ENCODE assay signal across 1 cellular context in genomic region chr19:12938536-12939291, GRCh38.
A peak's percentile ranks its signal among the peaks of the same experiment; 100 is the strongest.
TF ChIP-seq lines count a peak whose summit lies in the region.

Gene CALR (plus strand): TSS chr19:12938609. CDS start chr19:12938680, 71 bp downstream.

TF ChIP-seq in HepG2, 621 proteins besides CTCF, POLR2A, EP300 and RAD21 (continued from another document and continues in another):
- TF ChIP-seq ZBED4 (CRISPR knock-in tag; IDR thresholded peaks at IDR 0.05; ENCODE audit: borderline replicate concordance) (no peak), E2F5 (CRISPR knock-in tag; conservative IDR thresholded peaks at IDR 0.05) (peak; percentile 71), TFE3 (CRISPR knock-in tag; IDR thresholded peaks at IDR 0.05) (0 out of 2 replicates have a peak, but pooled peaks have one; percentile 31), ZNF678 (CRISPR knock-in tag; IDR thresholded peaks at IDR 0.05) (peak; percentile 63; the same call in 1 of the 2 replicates), HIVEP1 (CRISPR knock-in tag; IDR thresholded peaks at IDR 0.05) (peak; percentile 76), ZNF235 (CRISPR knock-in tag; IDR thresholded peaks at IDR 0.05; ENCODE audit: borderline replicate concordance) (peak; percentile 63; the same call in 1 of the 2 replicates), ZBTB10 (CRISPR knock-in tag; IDR thresholded peaks at IDR 0.05; ENCODE audit: borderline replicate concordance) (0 out of 2 replicates have a peak, but pooled peaks have one; percentile 14), ZNF574 (CRISPR knock-in tag; IDR thresholded peaks at IDR 0.05) (peak; percentile 51; the same call in 1 of the 2 replicates), FOXP4 (CRISPR knock-in tag; IDR thresholded peaks at IDR 0.05) (peak; percentile 32; the same call in 1 of the 2 replicates), PAX8 (CRISPR knock-in tag; IDR thresholded peaks at IDR 0.05; ENCODE audit: borderline replicate concordance) (0 out of 2 replicates have a peak, but pooled peaks have one; percentile 66), HES4 (CRISPR knock-in tag; IDR thresholded peaks at IDR 0.05; ENCODE audit: borderline replicate concordance) (0 out of 2 replicates have a peak, but pooled peaks have one; percentile 37), ZNF121 (CRISPR knock-in tag; IDR thresholded peaks at IDR 0.05) (peak; percentile 41; the same call in 1 of the 2 replicates), ARID4A (CRISPR knock-in tag; IDR thresholded peaks at IDR 0.05; ENCODE audit: borderline replicate concordance) (peak; percentile 90), CREBL2 (CRISPR knock-in tag; IDR thresholded peaks at IDR 0.05; ENCODE audit: borderline replicate concordance) (no peak; the same call in 1 of the 2 replicates), SALL2 (CRISPR knock-in tag; IDR thresholded peaks at IDR 0.05) (peak; percentile 78; the same call in 1 of the 2 replicates), ISX (CRISPR knock-in tag; conservative IDR thresholded peaks at IDR 0.05) (peak; percentile 46; the same call in 1 of the 2 replicates), ZNF724P (CRISPR knock-in tag; IDR thresholded peaks at IDR 0.05; ENCODE audit: borderline replicate concordance) (no peak), SP4 (CRISPR knock-in tag; IDR thresholded peaks at IDR 0.05) (peak; percentile 77), GATAD1 (CRISPR knock-in tag; IDR thresholded peaks at IDR 0.05) (peak; percentile 43; the same call in 1 of the 2 replicates), SALL1 (CRISPR knock-in tag; IDR thresholded peaks at IDR 0.05) (peak; percentile 67; the same call in 1 of the 2 replicates), ZNF326 (CRISPR knock-in tag; IDR thresholded peaks at IDR 0.05; ENCODE audit: borderline replicate concordance) (no peak), ZNF883 (CRISPR knock-in tag; IDR thresholded peaks at IDR 0.05; ENCODE audit: not compliant biosample characterization) (peak; percentile 19), ZNF713 (CRISPR knock-in tag; IDR thresholded peaks at IDR 0.05) (no peak), ZNF790 (CRISPR knock-in tag; IDR thresholded peaks at IDR 0.05; ENCODE audit: borderline replicate concordance) (no peak), GABPB1 (CRISPR knock-in tag; IDR thresholded peaks at IDR 0.05) (peak; percentile 83; the same call in 1 of the 2 replicates), CBX2 (IDR thresholded peaks at IDR 0.05; ENCODE audit: low read depth, low read length) (no peak), CBX2 (CRISPR knock-in tag; IDR thresholded peaks at IDR 0.05; ENCODE audit: low read depth) (no peak), NFKB2 (CRISPR knock-in tag; IDR thresholded peaks at IDR 0.05; ENCODE audit: borderline replicate concordance) (peak; percentile 42; the same call in 1 of the 2 replicates), SAP130 (CRISPR knock-in tag; IDR thresholded peaks at IDR 0.05; ENCODE audit: low read depth) (peak; percentile 82)
